In the genomic region with DNA sequence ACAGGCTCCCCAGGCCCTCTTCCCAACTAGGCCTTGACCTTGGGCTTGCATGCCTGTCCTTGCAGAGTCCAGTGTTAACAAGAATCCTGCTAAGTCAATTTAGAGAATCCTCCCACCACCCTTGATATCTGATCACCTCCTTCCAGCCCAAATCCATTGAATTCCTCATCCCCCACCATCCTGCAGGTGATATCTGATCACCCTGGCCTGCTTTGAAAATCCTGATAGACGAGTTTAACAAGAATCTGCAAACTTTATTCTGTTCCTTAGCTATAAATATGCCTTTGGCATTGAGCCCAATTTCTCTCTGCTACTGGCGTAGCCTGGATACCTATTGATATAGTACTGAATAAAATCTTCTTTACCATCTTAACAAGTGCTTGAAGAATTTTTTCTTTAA, we compare ENCODE assay signal across 28 cellular contexts.
DNase-seq lines count a peak whose midpoint lies in the region; ATAC-seq and TF ChIP-seq lines count a peak whose summit lies in the region.
"Had no signal": no experiment of that assay in that cellular context is flagged by ENCODE, and none has a peak within 500 bp of the region (broad histone marks: within the 10 kb centered on the region; RNA-seq: fewer than 3 reads in every experiment).

No MANE protein-coding gene starts in this region.

- no peak overlapping the region for H3K4me3 ChIP-seq in MM.1S (ENCODE audit: low read length)
- H3K4me3 ChIP-seq: esophagus squamous epithelium, heart right ventricle, MG63, upper lobe of left lung had no signal

- no peaks in the 10 kb centered on the region for H3K27me3 ChIP-seq in MM.1S (replicated peaks; ENCODE audit: insufficient read depth, low read length)
- H3K27me3 ChIP-seq: esophagus squamous epithelium, foreskin keratinocyte, MG63, upper lobe of left lung had no signal

- peaks cover 31% of the 10 kb centered on the region for H3K4me1 Mint-ChIP-seq in WTC11
- peaks cover 24% of the 10 kb centered on the region for H3K4me1 Mint-ChIP-seq in mesothelial cell of epicardium
- H3K4me1 Mint-ChIP-seq: activated naive CD8-positive, alpha-beta T cell treated with anti-CD3 and anti-CD28 coated beads, Interleukin-2, amount 50 U/mL, for 24 hours; stimulated activated effector memory CD8-positive, alpha-beta T cell treated with anti-CD3 and anti-CD28 coated beads, Interleukin-12 subunit alpha, Interleukin-12 subunit beta, amount 100 ng/mL, for 72 hours; T-helper 17 cell had no signal

- H3F3A ChIP-seq in MM.1S (ENCODE audit: insufficient read depth, low read length): no peaks in the 10 kb centered on the region

- POLR2A ChIA-PET in WTC11 (lab: Charles Lee): no interaction called here

- intact Hi-C loops in left ventricle myocardium superior (cut with micrococcal nuclease): no loop called here

- H4K20me1 ChIP-seq in MM.1S (ENCODE audit: insufficient read depth, low read length): no peaks in the 10 kb centered on the region

- no peaks in the 10 kb centered on the region for H3K9me2 ChIP-seq in MM.1S (replicated peaks; ENCODE audit: insufficient read depth, low read length)

- no peak overlapping the region; the same call in 1 of the 2 replicates for H3K4me3 Mint-ChIP-seq in WTC11
- no peak overlapping the region for H3K4me3 Mint-ChIP-seq in mesothelial cell of epicardium
- H3K4me3 Mint-ChIP-seq: activated CD4-positive, alpha-beta memory T cell treated with anti-CD3 and anti-CD28 coated beads for 36 hours; activated naive CD8-positive, alpha-beta T cell treated with anti-CD3 and anti-CD28 coated beads, Interleukin-2, amount 50 U/mL, for 24 hours; dendritic cell treated with granulocyte-macrophage colony-stimulating factor and Interleukin-4, amounts not matched to agents 40 ng/mL and 50 ng/mL, for 4 days; nephron; stimulated activated effector memory CD8-positive, alpha-beta T cell treated with anti-CD3 and anti-CD28 coated beads, Interleukin-12 subunit alpha, Interleukin-12 subunit beta, amount 100 ng/mL, for 72 hours; T-helper 17 cell had no signal

- H3K36me3 ChIP-seq in MM.1S (replicated peaks; ENCODE audit: insufficient read depth, low read length): no peaks in the 10 kb centered on the region
- H3K36me3 ChIP-seq: esophagus squamous epithelium, heart right ventricle, MG63, upper lobe of left lung had no signal

- no peak overlapping the region for H3K27ac ChIP-seq in MM.1S (ENCODE audit: low read length)
- H3K27ac ChIP-seq: esophagus squamous epithelium, foreskin keratinocyte, heart right ventricle, upper lobe of left lung had no signal

- TF ChIP-seq CTCF in MM.1S (IDR thresholded peaks at IDR 0.05; ENCODE audit: low read length) (no peak), WTC11 (IDR thresholded peaks at IDR 0.05) (no peak), mesothelial cell of epicardium (IDR thresholded peaks at IDR 0.05; ENCODE audit: unreplicated experiment) (no peak)

- H3K9ac ChIP-seq in MM.1S (ENCODE audit: low read length): no peak overlapping the region

- no peak overlapping the region for H3K27ac Mint-ChIP-seq in WTC11
- peak overlapping the region; percentile 14 for H3K27ac Mint-ChIP-seq in mesothelial cell of epicardium
- H3K27ac Mint-ChIP-seq: activated CD4-positive, alpha-beta memory T cell treated with anti-CD3 and anti-CD28 coated beads for 36 hours; activated naive CD8-positive, alpha-beta T cell treated with anti-CD3 and anti-CD28 coated beads, Interleukin-2, amount 50 U/mL, for 24 hours; dendritic cell treated with granulocyte-macrophage colony-stimulating factor and Interleukin-4, amounts not matched to agents 40 ng/mL and 50 ng/mL, for 4 days; nephron; stimulated activated effector memory CD8-positive, alpha-beta T cell treated with anti-CD3 and anti-CD28 coated beads, Interleukin-12 subunit alpha, Interleukin-12 subunit beta, amount 100 ng/mL, for 72 hours; T-helper 17 cell had no signal

- H3K27me3 Mint-ChIP-seq in WTC11 (ENCODE audit: low read depth) (no peaks in the 10 kb centered on the region), mesothelial cell of epicardium (ENCODE audit: low read depth) (no peaks in the 10 kb centered on the region)

- H3K9me3 Mint-ChIP-seq in WTC11 (no peaks in the 10 kb centered on the region), mesothelial cell of epicardium (peaks cover 8% of the 10 kb centered on the region)
- H3K9me3 Mint-ChIP-seq: activated CD4-positive, alpha-beta memory T cell treated with anti-CD3 and anti-CD28 coated beads for 36 hours; activated naive CD8-positive, alpha-beta T cell treated with anti-CD3 and anti-CD28 coated beads, Interleukin-2, amount 50 U/mL, for 24 hours; dendritic cell treated with granulocyte-macrophage colony-stimulating factor and Interleukin-4, amounts not matched to agents 40 ng/mL and 50 ng/mL, for 4 days; nephron; stimulated activated effector memory CD8-positive, alpha-beta T cell treated with anti-CD3 and anti-CD28 coated beads, Interleukin-12 subunit alpha, Interleukin-12 subunit beta, amount 100 ng/mL, for 72 hours had no signal

- H3K4me1 ChIP-seq in MM.1S (ENCODE audit: low read length): no peaks in the 10 kb centered on the region
- H3K4me1 ChIP-seq: esophagus squamous epithelium, foreskin keratinocyte, heart right ventricle, upper lobe of left lung had no signal

- H3K79me2 ChIP-seq in MM.1S (ENCODE audit: low read length): no peaks in the 10 kb centered on the region

- no peak overlapping the region for H3K4me2 ChIP-seq in MM.1S (ENCODE audit: low read depth, low read length)

- H3K9me3 ChIP-seq in MM.1S (replicated peaks; ENCODE audit: insufficient read depth, low read length): no peaks in the 10 kb centered on the region
- H3K9me3 ChIP-seq: esophagus squamous epithelium, MG63, upper lobe of left lung had no signal

- ATAC-seq in WTC11 (peak; percentile 85), left ventricle myocardium superior (no peak)
- ATAC-seq: activated naive CD8-positive, alpha-beta T cell treated with anti-CD3 and anti-CD28 coated beads, Interleukin-2, amount 50 U/mL, for 24 hours; foreskin keratinocyte; heart right ventricle; stimulated activated effector memory CD8-positive, alpha-beta T cell treated with anti-CD3 and anti-CD28 coated beads, Interleukin-12 subunit alpha, Interleukin-12 subunit beta, amount 100 ng/mL, for 72 hours; T-helper 17 cell had no signal

- DNase-seq in ELF-1 (ENCODE audit: low read depth, low spot score) (peak; percentile 47), MM.1S (peak; percentile 3), WTC11 (ENCODE audit: low spot score) (no peak), mesothelial cell of epicardium (ENCODE audit: low spot score in 2 of 2, unreplicated experiment in 2 of 2) (no peak), left ventricle myocardium superior (no peak), SHP77 (lab: John Stamatoyannopoulos, UW) (no peak)
- DNase-seq in stimulated activated CD4-positive, alpha-beta T cell treated with anti-CD3 and anti-CD28 coated beads, Interleukin-1b, Interleukin-23, amount 100 ng/mL, for 48 hours: no peak
- DNase-seq: activated CD4-positive, alpha-beta memory T cell treated with anti-CD3 and anti-CD28 coated beads for 36 hours; activated CD4-positive, alpha-beta T cell treated with anti-CD3 and anti-CD28 coated beads for 1 hour; activated naive CD4-positive, alpha-beta T cell; activated naive CD8-positive, alpha-beta T cell treated with anti-CD3 and anti-CD28 coated beads, Interleukin-2, amount 50 U/mL, for 24 hours; C1 segment of cervical spinal cord; central memory CD4-positive, alpha-beta T cell; COR-L47; esophagus squamous epithelium; heart right ventricle; KBM-7; MG63; NCI-H1417 treated with DMSO at 0.1 percent for 48 hours; NCI-H2081 treated with DMSO at 0.1 percent for 48 hours; RPMI8226; stimulated activated CD4-positive, alpha-beta T cell treated with anti-CD3 and anti-CD28 coated beads, Interleukin-15, amount 100 ng/mL, for 24 hours; T-helper 17 cell; upper lobe of left lung had no signal

- CTCF ChIA-PET in WTC11 (lab: Charles Lee): no interaction called here

- H3K36me3 Mint-ChIP-seq in WTC11: no peaks in the 10 kb centered on the region
- no peaks in the 10 kb centered on the region for H3K36me3 Mint-ChIP-seq in mesothelial cell of epicardium
- H3K36me3 Mint-ChIP-seq: activated CD4-positive, alpha-beta memory T cell treated with anti-CD3 and anti-CD28 coated beads for 36 hours; stimulated activated effector memory CD8-positive, alpha-beta T cell treated with anti-CD3 and anti-CD28 coated beads, Interleukin-12 subunit alpha, Interleukin-12 subunit beta, amount 100 ng/mL, for 72 hours had no signal

- no peak overlapping the region for H2AFZ ChIP-seq in MM.1S (ENCODE audit: low read length)

TF ChIP-seq in WTC11, 78 proteins besides CTCF, POLR2A, EP300 and RAD21:
- no peak for TF ChIP-seq NR3C1 (CRISPR knock-in tag; conservative IDR thresholded peaks at IDR 0.05; ENCODE audit: low read depth)
- TF ChIP-seq CBFB (CRISPR knock-in tag; IDR thresholded peaks at IDR 0.05; ENCODE audit: low read depth): no peak
TF ChIP-seq in WTC11: peak in this region for 0.

Comparison
In these comparisons a context has a peak if more than half of its experiments do, and no peak if none do; other contexts are left out.
1. DNase-seq: peak in ELF-1 (single experiment) and MM.1S (single experiment); none in WTC11 (single experiment), mesothelial cell of epicardium (0 of 2), left ventricle myocardium superior (single experiment), SHP77 (0 of 2) and stimulated activated CD4-positive, alpha-beta T cell treated with anti-CD3 and anti-CD28 coated beads, Interleukin-1b, Interleukin-23, amount 100 ng/mL, for 48 hours (single experiment).